ENCODE assay signal across 8 cellular contexts in genomic region chr15:82951472-82952155, GRCh38. TPM values are rescaled to one million over a fixed set of nuclear protein-coding genes. Genes with fewer than 3 reads are reported as not detected.
A peak's percentile ranks its signal among the peaks of the same experiment; 100 is the strongest.
DNase-seq lines count a peak whose midpoint lies in the region; ATAC-seq and TF ChIP-seq lines count a peak whose summit lies in the region.

No MANE protein-coding gene starts in this region.

- H3K4me1 ChIP-seq in NT2/D1 (ENCODE audit: insufficient read depth, insufficient read length) (peaks cover 3% of the 10 kb centered on the region), OCI-LY7 (ENCODE audit: insufficient read depth, low read length, poor library complexity, severe bottlenecking) (no peaks in the 10 kb centered on the region)

- peak overlapping the region; percentile 85 for H3K9ac ChIP-seq in NT2/D1 (ENCODE audit: insufficient read length, low read depth)

- no peak overlapping the region for H3K4me2 ChIP-seq in OCI-LY7 (ENCODE audit: low read length)

- intact Hi-C loops in OCI-LY7 (cut with micrococcal nuclease; ENCODE audit: unreplicated experiment), result no loop called here

- DNase-seq in NT2/D1 (ENCODE audit: low read depth, low spot score) (no peak), renal cortical epithelial cell (ENCODE audit: low read depth) (peak; percentile 42), OCI-LY7 (ENCODE audit: low spot score) (no peak), dermis blood vessel endothelial cell (no peak)

- H2AFZ ChIP-seq in OCI-LY7 (ENCODE audit: low read length), result no peak overlapping the region

- peak; percentile 75 for ATAC-seq in esophagus mucosa
- no peak for ATAC-seq in HG03159 (IDR thresholded peaks at IDR 0.05; ENCODE audit: unreplicated experiment)
- no peak for ATAC-seq in GM19467 (IDR thresholded peaks at IDR 0.05; ENCODE audit: unreplicated experiment)

- H3K27me3 ChIP-seq in NT2/D1 (ENCODE audit: insufficient read depth, insufficient read length), result peaks cover 20% of the 10 kb centered on the region

- BruUV-seq in OCI-LY7 (replicated peaks; lab: Mats Ljungman, UMichigan), result no TSS peak

- H3K27ac ChIP-seq in OCI-LY7 (ENCODE audit: low read depth, low read length, poor library complexity, severe bottlenecking), result no peak overlapping the region

- H3K9me3 ChIP-seq in NT2/D1 (ENCODE audit: insufficient read depth, low read length) (no peaks in the 10 kb centered on the region), OCI-LY7 (ENCODE audit: low read length) (no peaks in the 10 kb centered on the region)

- POLR2A ChIA-PET in OCI-LY7 (lab: Charles Lee), result no interaction called here

- CTCF ChIA-PET in OCI-LY7 (lab: Charles Lee; ENCODE audit: unreplicated experiment), result no interaction called here

- H4K20me1 ChIP-seq in OCI-LY7 (ENCODE audit: insufficient read depth, low read length), result no peaks in the 10 kb centered on the region

- H3K79me2 ChIP-seq in OCI-LY7 (ENCODE audit: insufficient read depth, low read depth, low read length), result no peaks in the 10 kb centered on the region

- no peak for TF ChIP-seq CTCF in OCI-LY7 (conservative IDR thresholded peaks at IDR 0.05; ENCODE audit: low read length)

- H3K36me3 ChIP-seq in NT2/D1 (ENCODE audit: insufficient read depth, insufficient read length, low read length) (no peaks in the 10 kb centered on the region), OCI-LY7 (ENCODE audit: insufficient read depth, low read length) (no peaks in the 10 kb centered on the region)

- no peaks in the 10 kb centered on the region for H3K9me2 ChIP-seq in OCI-LY7 (ENCODE audit: insufficient read depth, low read length)

- peak overlapping the region; percentile 46; the same call in 1 of the 2 replicates for H3K4me3 ChIP-seq in GM08714 (ENCODE audit: low read length)
- H3K4me3 ChIP-seq in NT2/D1 (ENCODE audit: insufficient read length, low read depth), result peak overlapping the region; percentile 69
- no peak overlapping the region for H3K4me3 ChIP-seq in OCI-LY7 (ENCODE audit: low read depth, low read length, poor library complexity, severe bottlenecking)

RNA-seq across cellular contexts. Expression of gene HOMER2, which starts 0.9 kb away (rescaled TPM):
- total RNA-seq in esophagus mucosa, result 26.3 TPM
- 56.6 and 58.9 TPM in 2 replicates for total RNA-seq in renal cortical epithelial cell
- 3.2 and 5.6 TPM in 2 replicates for total RNA-seq in OCI-LY7 (2014; rRNA removed; shearing (Covaris generic))
- 5.6 and 6.3 TPM in 2 replicates for total RNA-seq in OCI-LY7 (2022)
- 0.42 and 1.7 TPM in 2 replicates for total RNA-seq in dermis blood vessel endothelial cell

RNA-seq across cellular contexts. Expression of gene RAMAC, which starts 34.4 kb away (rescaled TPM):
- 22.5 TPM for total RNA-seq in esophagus mucosa
- total RNA-seq in renal cortical epithelial cell, result 41.9 and 79.2 TPM in 2 replicates
- total RNA-seq in OCI-LY7 (2014; rRNA removed; shearing (Covaris generic)), result 28.1 and 39.0 TPM in 2 replicates
- 23.4 and 24.0 TPM in 2 replicates for total RNA-seq in OCI-LY7 (2022)
- total RNA-seq in dermis blood vessel endothelial cell, result 19.4 and 26.2 TPM in 2 replicates

RNA-seq across cellular contexts. Expression of gene C15orf40, which starts 59.8 kb away (rescaled TPM):
- total RNA-seq in esophagus mucosa (18.7 TPM), renal cortical epithelial cell (3.5 and 5.8 TPM in 2 replicates), OCI-LY7 (2022) (37.9 and 45.8 TPM in 2 replicates), dermis blood vessel endothelial cell (11.9 and 14.1 TPM in 2 replicates)
- 29.9 and 33.8 TPM in 2 replicates for total RNA-seq in OCI-LY7 (2014; rRNA removed; shearing (Covaris generic))
